8 cellular contexts compared by ENCODE assay signal in the genomic region with DNA sequence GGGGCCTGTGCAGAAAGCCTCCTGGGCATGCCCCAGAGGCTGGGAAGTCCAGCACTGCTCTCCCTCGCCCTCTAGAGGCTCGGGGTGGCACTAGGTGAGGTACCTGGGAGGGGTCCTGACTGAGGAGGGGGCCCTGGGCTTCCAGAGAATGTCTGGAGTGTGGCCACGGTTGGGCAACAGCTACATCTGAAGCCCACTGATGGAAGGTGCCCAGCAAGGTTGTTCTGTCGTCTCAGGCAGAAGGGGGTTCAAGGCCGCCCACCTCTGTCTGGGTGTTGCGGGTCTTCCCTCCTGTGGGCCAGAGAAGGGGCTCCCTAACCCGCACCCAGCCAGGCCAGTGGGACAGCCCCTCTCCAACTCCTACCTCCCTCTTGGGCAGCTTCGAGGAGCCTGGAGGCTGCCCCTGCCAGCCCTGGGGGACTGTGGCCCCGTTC. TPM values are rescaled to one million over a fixed set of nuclear protein-coding genes. Genes with fewer than 3 reads are reported as not detected.
DNase-seq lines count a peak whose midpoint lies in the region; ATAC-seq lines count a peak whose summit lies in the region.

No MANE protein-coding gene starts in this region.

- no peaks in the 10 kb centered on the region for H3K4me1 ChIP-seq in CD8-positive, alpha-beta memory T cell (ENCODE audit: insufficient read depth, low read length)

- H3K4me3 Mint-ChIP-seq in activated CD4-positive, alpha-beta memory T cell treated with anti-CD3 and anti-CD28 coated beads, Interleukin-2, amount 10 ng/mL, durations not matched to agents 7 days and 5 days, result no peak overlapping the region
- no peak overlapping the region for H3K4me3 Mint-ChIP-seq in CD8-positive, alpha-beta memory T cell

- no peaks in the 10 kb centered on the region for H3K9me3 Mint-ChIP-seq in activated CD4-positive, alpha-beta memory T cell treated with anti-CD3 and anti-CD28 coated beads, Interleukin-2, amount 10 ng/mL, durations not matched to agents 7 days and 5 days
- H3K9me3 Mint-ChIP-seq in CD8-positive, alpha-beta memory T cell, result no peaks in the 10 kb centered on the region

- CTCF ChIA-PET in activated CD4-positive, alpha-beta memory T cell treated with anti-CD3 and anti-CD28 coated beads, Interleukin-2, amount 10 ng/mL, durations not matched to agents 7 days and 5 days (lab: Charles Lee), result interaction anchor here (1.4 kb wide), 1 partner anchor 11 kb away, joined by 4 read pairs; the partner anchor contains the start of gene VEGFA
- CTCF ChIA-PET in CD8-positive, alpha-beta memory T cell (lab: Charles Lee), result interaction anchor here (0.7 kb wide), 1 partner anchor 315 kb away, joined by 3 read pairs; no protein-coding TSS in a partner anchor

- H3K36me3 Mint-ChIP-seq in activated CD4-positive, alpha-beta memory T cell treated with anti-CD3 and anti-CD28 coated beads, Interleukin-2, amount 10 ng/mL, durations not matched to agents 7 days and 5 days (ENCODE audit: low read depth), result no peaks in the 10 kb centered on the region
- H3K36me3 Mint-ChIP-seq in CD8-positive, alpha-beta memory T cell, result no peaks in the 10 kb centered on the region

- H3K27ac Mint-ChIP-seq in activated CD4-positive, alpha-beta memory T cell treated with anti-CD3 and anti-CD28 coated beads, Interleukin-2, amount 10 ng/mL, durations not matched to agents 7 days and 5 days, result no peak overlapping the region
- no peak overlapping the region for H3K27ac Mint-ChIP-seq in CD8-positive, alpha-beta memory T cell

- H3K36me3 ChIP-seq in CD8-positive, alpha-beta memory T cell (ENCODE audit: insufficient read depth, low read length), result no peaks in the 10 kb centered on the region

- POLR2A ChIA-PET in activated CD4-positive, alpha-beta memory T cell treated with anti-CD3 and anti-CD28 coated beads, Interleukin-2, amount 10 ng/mL, durations not matched to agents 7 days and 5 days (lab: Charles Lee), result no interaction called here
- POLR2A ChIA-PET in CD8-positive, alpha-beta memory T cell (lab: Charles Lee), result no interaction called here

- H3K27me3 Mint-ChIP-seq in activated CD4-positive, alpha-beta memory T cell treated with anti-CD3 and anti-CD28 coated beads, Interleukin-2, amount 10 ng/mL, durations not matched to agents 7 days and 5 days, result peaks cover 17% of the 10 kb centered on the region
- H3K27me3 Mint-ChIP-seq in CD8-positive, alpha-beta memory T cell, result peaks cover 6 to 17% of the 10 kb centered on the region in 2 donors

- no peaks in the 10 kb centered on the region for H3K27me3 ChIP-seq in CD8-positive, alpha-beta memory T cell (ENCODE audit: insufficient read depth, low read length, poor library complexity, severe bottlenecking)

- peak; percentile 18 for DNase-seq in stimulated activated CD4-positive, alpha-beta T cell treated with anti-CD3 and anti-CD28 coated beads, Interleukin-1b, Interleukin-23, amount 100 ng/mL, for 48 hours
- no peak for DNase-seq in stimulated activated CD4-positive, alpha-beta T cell treated with anti-CD3 and anti-CD28 coated beads, Interleukin-4, amount 100 ng/mL, for 24 hours
- DNase-seq in activated CD4-positive, alpha-beta memory T cell treated with anti-CD3 and anti-CD28 coated beads, Interleukin-2, amount 10 ng/mL, durations not matched to agents 7 days and 5 days, result peak; percentile 29
- peak; percentile 91 for DNase-seq in iPS-NIHi7 (ENCODE audit: extremely low spot score)
- DNase-seq in CD8-positive, alpha-beta memory T cell, result no peak
- no peak for DNase-seq in hepatic stellate cell (ENCODE audit: low spot score)

- no peaks in the 10 kb centered on the region for H3K9me3 ChIP-seq in CD8-positive, alpha-beta memory T cell (ENCODE audit: low read length)

- H3K4me3 ChIP-seq in CD8-positive, alpha-beta memory T cell (ENCODE audit: low read length), result no peak overlapping the region

- ATAC-seq in GM21717 (IDR thresholded peaks at IDR 0.05; ENCODE audit: unreplicated experiment) (no peak), GM18498 (IDR thresholded peaks at IDR 0.05; ENCODE audit: unreplicated experiment) (no peak)

- H3K27ac ChIP-seq in CD8-positive, alpha-beta memory T cell (ENCODE audit: low read depth, low read length), result no peak overlapping the region

- no peaks in the 10 kb centered on the region for H3K4me1 Mint-ChIP-seq in activated CD4-positive, alpha-beta memory T cell treated with anti-CD3 and anti-CD28 coated beads, Interleukin-2, amount 10 ng/mL, durations not matched to agents 7 days and 5 days
- no peaks in the 10 kb centered on the region for H3K4me1 Mint-ChIP-seq in CD8-positive, alpha-beta memory T cell

RNA-seq across cellular contexts. Expression of gene VEGFA, which starts 11.4 kb away (rescaled TPM):
- 10 to 100 TPM; 48.1 to 49.5 TPM for total RNA-seq in activated CD4-positive, alpha-beta memory T cell treated with anti-CD3 and anti-CD28 coated beads, Interleukin-2, amount 10 ng/mL, durations not matched to agents 7 days and 5 days
- total RNA-seq in CD8-positive, alpha-beta memory T cell, result 10 to 100 TPM; 16.4 to 17.5 TPM
- not detected for polyA plus RNA-seq in CD8-positive, alpha-beta memory T cell

Comparison
In these comparisons a context has a peak if more than half of its experiments do, and no peak if none do; other contexts are left out.
1. DNase-seq: peak in stimulated activated CD4-positive, alpha-beta T cell treated with anti-CD3 and anti-CD28 coated beads, Interleukin-1b, Interleukin-23, amount 100 ng/mL, for 48 hours (single experiment), activated CD4-positive, alpha-beta memory T cell treated with anti-CD3 and anti-CD28 coated beads, Interleukin-2, amount 10 ng/mL, durations not matched to agents 7 days and 5 days (single experiment) and iPS-NIHi7 (single experiment); none in stimulated activated CD4-positive, alpha-beta T cell treated with anti-CD3 and anti-CD28 coated beads, Interleukin-4, amount 100 ng/mL, for 24 hours (single experiment), CD8-positive, alpha-beta memory T cell (0 of 5) and hepatic stellate cell (single experiment).